1 cellular context compared by ENCODE assay signal in the genomic region with DNA sequence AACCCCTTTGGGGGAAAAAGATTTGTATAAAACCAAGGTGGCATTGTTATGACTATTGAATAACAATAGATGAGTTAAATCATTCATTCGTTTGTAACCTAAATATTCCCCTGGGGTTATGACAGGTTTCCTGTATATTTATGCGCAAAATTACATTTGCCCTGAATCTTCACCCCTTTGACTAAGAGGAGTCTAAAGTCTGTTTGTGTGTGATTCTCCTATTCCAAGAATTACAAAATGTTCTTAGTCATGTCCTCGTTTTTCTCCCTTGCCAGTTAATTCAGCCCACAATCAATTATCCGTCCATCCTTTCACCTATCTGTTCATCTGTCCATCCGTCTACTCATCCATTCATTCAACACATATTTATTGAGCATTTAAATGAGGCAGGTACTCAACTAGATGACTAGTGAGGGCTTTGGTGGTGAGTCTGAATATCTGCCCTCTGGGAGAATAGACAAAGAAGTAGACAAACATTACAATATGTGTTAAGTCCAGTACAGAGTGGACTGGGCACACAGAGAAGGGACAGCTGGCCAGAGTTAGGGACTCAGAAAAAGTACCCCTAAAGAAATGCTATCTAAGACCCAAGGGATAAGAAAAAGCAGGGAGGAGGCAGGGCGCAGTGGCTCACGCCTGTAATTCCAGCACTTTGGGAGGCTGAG.
TF ChIP-seq lines count a peak whose summit lies in the region.

No MANE protein-coding gene starts in this region.

TF ChIP-seq in A549, 52 proteins besides CTCF, POLR2A, EP300 and RAD21 (continued from another document):
- TF ChIP-seq HOXA7 (CRISPR knock-in tag; IDR thresholded peaks at IDR 0.05): no peak
